Comparison of ENCODE assay signal across 8 cellular contexts in genomic region chr7:141073641-141074161, GRCh38. TPM values are rescaled to one million over a fixed set of nuclear protein-coding genes. Genes with fewer than 3 reads are reported as not detected.
DNase-seq lines count a peak whose midpoint lies in the region; ATAC-seq, FAIRE-seq and TF ChIP-seq lines count a peak whose summit lies in the region.

TSS of gene TMEM178B (plus strand) at chr7:141074064.

- no peaks in the 10 kb centered on the region for H3K9me3 Mint-ChIP-seq in IgD-negative memory B cell
- H3K9me3 Mint-ChIP-seq in astrocyte (ENCODE audit: unreplicated experiment), result no peaks in the 10 kb centered on the region
- no peaks in the 10 kb centered on the region for H3K9me3 Mint-ChIP-seq in stimulated activated effector memory CD8-positive, alpha-beta T cell treated with anti-CD3 and anti-CD28 coated beads, Interleukin-12 subunit alpha, Interleukin-12 subunit beta, amount 100 ng/mL, for 72 hours

- H3K36me3 Mint-ChIP-seq in IgD-negative memory B cell (no peaks in the 10 kb centered on the region), astrocyte (ENCODE audit: low read depth, unreplicated experiment) (no peaks in the 10 kb centered on the region)
- peaks cover 8% of the 10 kb centered on the region for H3K36me3 Mint-ChIP-seq in stimulated activated effector memory CD8-positive, alpha-beta T cell treated with anti-CD3 and anti-CD28 coated beads, Interleukin-12 subunit alpha, Interleukin-12 subunit beta, amount 100 ng/mL, for 72 hours

- H3K9me2 ChIP-seq in DOHH2 (replicated peaks; ENCODE audit: control insufficient read depth, low read length), result no peaks in the 10 kb centered on the region

- peak within 1 kb of the TSS; percentile 84 for H2AFZ ChIP-seq in astrocyte (ENCODE audit: low read depth, low read length)

- DNase-seq in astrocyte (ENCODE audit: low read depth), result no peak
- peak; percentile 49 for DNase-seq in iPS-NIHi11 (ENCODE audit: low spot score)
- DNase-seq in stimulated activated effector memory CD8-positive, alpha-beta T cell treated with anti-CD3 and anti-CD28 coated beads, Interleukin-12 subunit alpha, Interleukin-12 subunit beta, amount 100 ng/mL, for 72 hours (ENCODE audit: low spot score in 2 of 2), result peak in 1 of 2 donors; percentile 11
- DNase-seq in GM19238 (ENCODE audit: insufficient read length, low spot score), result no peak

- FAIRE-seq in astrocyte (lab: Jason Lieb, UNC), result no peak

- H3K4me2 ChIP-seq in DOHH2 (ENCODE audit: low read length), result peak within 1 kb of the TSS; percentile 37
- peak within 1 kb of the TSS; percentile 90 for H3K4me2 ChIP-seq in astrocyte (ENCODE audit: low read length)

- H3K27ac Mint-ChIP-seq in IgD-negative memory B cell, result no peak within 1 kb of the TSS
- peak within 1 kb of the TSS; percentile 24 for H3K27ac Mint-ChIP-seq in astrocyte (ENCODE audit: unreplicated experiment)
- H3K27ac Mint-ChIP-seq in stimulated activated effector memory CD8-positive, alpha-beta T cell treated with anti-CD3 and anti-CD28 coated beads, Interleukin-12 subunit alpha, Interleukin-12 subunit beta, amount 100 ng/mL, for 72 hours, result no peak within 1 kb of the TSS

- peak; percentile 49 for ATAC-seq in stimulated activated effector memory CD8-positive, alpha-beta T cell treated with anti-CD3 and anti-CD28 coated beads, Interleukin-12 subunit alpha, Interleukin-12 subunit beta, amount 100 ng/mL, for 72 hours
- ATAC-seq in GM18861 (IDR thresholded peaks at IDR 0.05; ENCODE audit: unreplicated experiment), result no peak
- ATAC-seq in GM18873 (IDR thresholded peaks at IDR 0.05; ENCODE audit: low FRiP score, unreplicated experiment), result no peak

- peaks cover 4% of the 10 kb centered on the region for H3K4me1 ChIP-seq in DOHH2 (ENCODE audit: control insufficient read depth, low read length)
- H3K4me1 ChIP-seq in astrocyte (ENCODE audit: insufficient read depth, low read length), result peaks cover 6% of the 10 kb centered on the region

- H3K4me1 Mint-ChIP-seq in IgD-negative memory B cell (peaks cover 11 to 20% (median 12%) of the 10 kb centered on the region in 3 donors), astrocyte (ENCODE audit: low read depth, unreplicated experiment) (peaks cover 3% of the 10 kb centered on the region)
- H3K4me1 Mint-ChIP-seq in stimulated activated effector memory CD8-positive, alpha-beta T cell treated with anti-CD3 and anti-CD28 coated beads, Interleukin-12 subunit alpha, Interleukin-12 subunit beta, amount 100 ng/mL, for 72 hours, result peaks cover 25% of the 10 kb centered on the region

- H3K4me3 Mint-ChIP-seq in IgD-negative memory B cell, result peak within 1 kb of the TSS; percentile 61 to 90 (median 78)
- peak within 1 kb of the TSS; percentile 81 for H3K4me3 Mint-ChIP-seq in astrocyte (ENCODE audit: unreplicated experiment)
- H3K4me3 Mint-ChIP-seq in stimulated activated effector memory CD8-positive, alpha-beta T cell treated with anti-CD3 and anti-CD28 coated beads, Interleukin-12 subunit alpha, Interleukin-12 subunit beta, amount 100 ng/mL, for 72 hours, result peak within 1 kb of the TSS; percentile 76

- TF ChIP-seq CTCF in DOHH2 (IDR thresholded peaks at IDR 0.05; ENCODE audit: low read depth, low read length, poor library complexity, severe bottlenecking) (no peak), astrocyte (IDR thresholded peaks at IDR 0.05; ENCODE audit: insufficient read depth, low read depth, low read length) (no peak)

- H3K4me3 ChIP-seq in DOHH2 (ENCODE audit: low read length), result peak within 1 kb of the TSS; percentile 14; the same call in 1 of the 2 replicates
- peak within 1 kb of the TSS; percentile 58 for H3K4me3 ChIP-seq in astrocyte (ENCODE audit: insufficient read depth, low read depth, low read length)

- H4K20me1 ChIP-seq in DOHH2 (ENCODE audit: control insufficient read depth, insufficient read depth, low read depth, low read length) (no peaks in the 10 kb centered on the region), astrocyte (ENCODE audit: insufficient read depth, low read length) (no peaks in the 10 kb centered on the region)

- peaks cover 42% of the 10 kb centered on the region for H3K27me3 Mint-ChIP-seq in IgD-negative memory B cell
- H3K27me3 Mint-ChIP-seq in astrocyte (ENCODE audit: low read depth, unreplicated experiment), result peaks cover 40% of the 10 kb centered on the region

- H3F3A ChIP-seq in DOHH2 (ENCODE audit: control insufficient read depth, insufficient read depth), result no peaks in the 10 kb centered on the region

- H3K9me3 ChIP-seq in DOHH2 (ENCODE audit: control insufficient read depth, insufficient read depth, low read length), result no peaks in the 10 kb centered on the region
- no peaks in the 10 kb centered on the region for H3K9me3 ChIP-seq in astrocyte (ENCODE audit: insufficient read depth, low read depth, low read length)

- H3K79me2 ChIP-seq in DOHH2 (ENCODE audit: control insufficient read depth, low read length) (no peaks in the 10 kb centered on the region), astrocyte (ENCODE audit: insufficient read depth, low read length) (no peaks in the 10 kb centered on the region)

- H3K27me3 ChIP-seq in DOHH2 (ENCODE audit: control insufficient read depth, low read length) (peaks cover 79% of the 10 kb centered on the region), astrocyte (ENCODE audit: insufficient read depth, low read length) (peaks cover 37% of the 10 kb centered on the region)

- no peak within 1 kb of the TSS for H3K9ac ChIP-seq in astrocyte (ENCODE audit: low read length)

- H3K36me3 ChIP-seq in DOHH2 (ENCODE audit: control insufficient read depth, low read length), result no peaks in the 10 kb centered on the region
- no peaks in the 10 kb centered on the region for H3K36me3 ChIP-seq in astrocyte (ENCODE audit: insufficient read depth, low read length)

- H3K27ac ChIP-seq in DOHH2 (ENCODE audit: low read depth, low read length) (no peak within 1 kb of the TSS), astrocyte (ENCODE audit: low read depth, low read length) (no peak within 1 kb of the TSS)

RNA-seq across cellular contexts. Expression of gene TMEM178B, which starts in this region (rescaled TPM):
- polyA plus RNA-seq in IgD-negative memory B cell, result not detected
- 2.2 and 3.9 TPM in 2 replicates for total RNA-seq in astrocyte
